Comparison of ENCODE assay signal across 23 cellular contexts in the genomic region with DNA sequence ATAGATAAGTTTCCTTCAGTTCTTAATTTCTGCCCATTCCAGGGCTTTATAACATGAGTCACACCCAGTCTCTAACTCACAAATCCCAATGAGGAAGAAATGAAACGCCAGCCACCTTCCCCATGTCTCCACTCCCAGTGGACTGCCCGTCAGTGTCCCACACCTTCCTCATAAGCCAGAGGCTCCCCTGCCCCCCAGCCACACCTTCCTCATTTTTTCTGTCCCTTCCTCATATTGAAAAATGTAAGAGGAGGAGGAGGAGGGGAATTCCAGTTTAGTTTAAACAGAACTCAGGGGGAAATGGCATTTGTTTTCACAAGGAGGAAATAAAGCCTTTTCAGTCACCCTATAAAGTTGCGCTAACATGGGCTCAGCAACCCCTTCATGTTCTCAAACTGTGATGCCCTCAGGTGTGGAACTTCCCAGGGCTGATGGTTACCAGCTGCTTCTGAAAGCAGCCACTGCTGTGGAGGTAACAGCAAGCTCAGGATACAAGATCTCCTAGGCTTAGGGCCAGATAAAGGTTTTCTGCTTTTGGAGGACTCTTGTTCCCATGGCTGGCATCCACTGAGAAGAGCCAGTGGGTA.
DNase-seq lines count a peak whose midpoint lies in the region; ATAC-seq and TF ChIP-seq lines count a peak whose summit lies in the region.
"Had no signal": no experiment of that assay in that cellular context is flagged by ENCODE, and none has a peak within 500 bp of the region (broad histone marks: within the 10 kb centered on the region; RNA-seq: fewer than 3 reads in every experiment).

No MANE protein-coding gene starts in this region.

- H3K4me3 ChIP-seq in mucosa of descending colon: no peak overlapping the region
- H3K4me3 ChIP-seq: gastroesophageal sphincter, testis had no signal

- intact Hi-C loops in mucosa of descending colon (cut with DNase I, micrococcal nuclease): no loop called here

- no peaks in the 10 kb centered on the region for H3K36me3 ChIP-seq in mucosa of descending colon (ENCODE audit: low read depth)
- H3K36me3 ChIP-seq: gastroesophageal sphincter had no signal

- TF ChIP-seq CTCF in mucosa of descending colon (IDR thresholded peaks at IDR 0.05): no peak

- DNase-seq in CD1c-positive myeloid dendritic cell (ENCODE audit: extremely low spot score) (peak; percentile 86), SKM-1 treated with dmso at 0.1 percent for 144 hours (lab: John Stamatoyannopoulos, UW; ENCODE audit: unreplicated experiment) (peak; percentile 75), mucosa of descending colon (peak; percentile 80 to 88 (median 88)), epidermal melanocyte (ENCODE audit: insufficient read length, low spot score) (no peak), HUDEP-2 (lab: John Stamatoyannopoulos, UW; ENCODE audit: unreplicated experiment in 76 of 76) (no peak)
- DNase-seq: activated CD4-positive, alpha-beta T cell treated with anti-CD3 and anti-CD28 coated beads, Interleukin-2, amount 50 U/mL, for 48 hours; activated naive CD4-positive, alpha-beta T cell; activated T-cell treated with anti-CD3 and anti-CD28 coated beads, Interleukin-2, amount 50 U/mL, for 1 hour; CD8-positive, alpha-beta T cell; central memory CD4-positive, alpha-beta T cell; effector CD4-positive, alpha-beta T cell; H7; kidney glomerular epithelial cell; midbrain; NCI-H1092 treated with DMSO at 0.1 percent for 48 hours; NCI-H2081; SHP77; testis had no signal

- ATAC-seq in HG02759 (IDR thresholded peaks at IDR 0.05; ENCODE audit: unreplicated experiment): peak; percentile 44
- peak; percentile 90 for ATAC-seq in mucosa of descending colon
- ATAC-seq in GM21528 (IDR thresholded peaks at IDR 0.05; ENCODE audit: low FRiP score, unreplicated experiment): no peak
- ATAC-seq in HG02642 (IDR thresholded peaks at IDR 0.05; ENCODE audit: poor library complexity, unreplicated experiment): no peak
- ATAC-seq: CD8-positive, alpha-beta T cell; esophagus mucosa; gastroesophageal sphincter had no signal

- H3K9me3 ChIP-seq in mucosa of descending colon: no peaks in the 10 kb centered on the region
- H3K9me3 ChIP-seq: gastroesophageal sphincter, testis had no signal

- peaks cover 19% of the 10 kb centered on the region for H3K4me1 ChIP-seq in mucosa of descending colon (ENCODE audit: low read depth)
- H3K4me1 ChIP-seq: gastroesophageal sphincter had no signal

Comparison
In these comparisons a context has a peak if more than half of its experiments do, and no peak if none do; other contexts are left out.
1. DNase-seq: peak in CD1c-positive myeloid dendritic cell (single experiment), SKM-1 treated with dmso at 0.1 percent for 144 hours (single experiment) and mucosa of descending colon (3 of 3); none in epidermal melanocyte (single experiment) and HUDEP-2 (0 of 76).
2. ATAC-seq: peak in HG02759 (single experiment) and mucosa of descending colon (single experiment); none in GM21528 (single experiment) and HG02642 (single experiment).